In genomic region chr2:48240912-48241311, GRCh38 we compare ENCODE assay signal across 24 cellular contexts.
DNase-seq lines count a peak whose midpoint lies in the region; ATAC-seq, FAIRE-seq and TF ChIP-seq lines count a peak whose summit lies in the region.
"Had no signal": no experiment of that assay in that cellular context is flagged by ENCODE, and none has a peak within 500 bp of the region (broad histone marks: within the 10 kb centered on the region; RNA-seq: fewer than 3 reads in every experiment).

No MANE protein-coding gene starts in this region.

- H2AFZ ChIP-seq in neural progenitor cell (replicated peaks) = peak overlapping the region; percentile 49

- H3K27ac Mint-ChIP-seq in neural progenitor cell = no peak overlapping the region
- H3K27ac Mint-ChIP-seq: HFFc6 had no signal

- H3K4me1 ChIP-seq in neural progenitor cell (peaks cover 9% of the 10 kb centered on the region), kidney (ENCODE audit: control insufficient read depth in 1 of 2, insufficient read depth in 1 of 2, low read depth in 1 of 2, low read length in 2 of 2) (no peaks in the 10 kb centered on the region)
- H3K4me1 ChIP-seq: BE2C had no signal

- H3K4me3 ChIP-seq in WERI-Rb-1 (ENCODE audit: low read depth, low read length) (peak overlapping the region; percentile 57), neural progenitor cell (no peak overlapping the region), kidney (ENCODE audit: low read length in 2 of 2) (no peak overlapping the region)
- H3K4me3 ChIP-seq: K562 had no signal

- H3K9me3 Mint-ChIP-seq in neural progenitor cell = peaks cover 3% of the 10 kb centered on the region
- H3K9me3 Mint-ChIP-seq: HFFc6 had no signal

- ATAC-seq in GM18858 (IDR thresholded peaks at IDR 0.05; ENCODE audit: unreplicated experiment) = no peak
- ATAC-seq: HCT116, K562 had no signal

- peak; percentile 59 to 73 for DNase-seq in NCI-H524 (lab: John Stamatoyannopoulos, UW)
- peak; percentile 86 for DNase-seq in WERI-Rb-1
- DNase-seq in left kidney (ENCODE audit: low read depth, low spot score) = peak; percentile 14
- DNase-seq in neural progenitor cell (ENCODE audit: low spot score) = peak; percentile 11
- DNase-seq in kidney = no peak
- DNase-seq in inferior parietal cortex (ENCODE audit: extremely low spot score) = no peak
- DNase-seq in dedifferentiated amniotic fluid mesenchymal stem cell (ENCODE audit: extremely low spot score) = no peak
- DNase-seq: ACHN; BE2C; C1 segment of cervical spinal cord; CD4-positive, alpha-beta memory T cell; DMS153; DMS79; GDM1; HFFc6; IMR-90 had no signal

- H3K4me1 Mint-ChIP-seq in neural progenitor cell = peaks cover 6% of the 10 kb centered on the region

- H3K9me3 ChIP-seq in WERI-Rb-1 (ENCODE audit: severe bottlenecking) (peaks cover 5% of the 10 kb centered on the region), neural progenitor cell (ENCODE audit: low read depth) (no peaks in the 10 kb centered on the region), kidney (ENCODE audit: control insufficient read depth in 1 of 2, low read length in 2 of 2) (no peaks in the 10 kb centered on the region)
- H3K9me3 ChIP-seq: BE2C had no signal

- H3K36me3 ChIP-seq in WERI-Rb-1 (peaks cover 4% of the 10 kb centered on the region), neural progenitor cell (no peaks in the 10 kb centered on the region), kidney (ENCODE audit: control insufficient read depth in 1 of 2, insufficient read depth in 2 of 2, low read length in 2 of 2) (no peaks in the 10 kb centered on the region)
- H3K36me3 ChIP-seq: BE2C had no signal

- H3K9ac ChIP-seq in neural progenitor cell (no peak overlapping the region), kidney (ENCODE audit: low read length in 2 of 2) (no peak overlapping the region)

- no peaks in the 10 kb centered on the region for H3K27me3 ChIP-seq in WERI-Rb-1 (ENCODE audit: insufficient read depth, low read depth, severe bottlenecking)
- H3K27me3 ChIP-seq in neural progenitor cell = no peaks in the 10 kb centered on the region
- H3K27me3 ChIP-seq: BE2C had no signal

- H3K79me2 ChIP-seq in neural progenitor cell (ENCODE audit: low read depth) = no peaks in the 10 kb centered on the region

- intact Hi-C loops in kidney (cut with DNase I) = no loop called here

- H3K4me2 ChIP-seq in neural progenitor cell = no peak overlapping the region

- H3F3A ChIP-seq in neural progenitor cell (ENCODE audit: low read depth) = no peaks in the 10 kb centered on the region

- H3K27ac ChIP-seq in WERI-Rb-1 (peak overlapping the region; percentile 86), neural progenitor cell (no peak overlapping the region), kidney (ENCODE audit: low read depth in 2 of 2, low read length in 2 of 2) (no peak overlapping the region)

- no peak for FAIRE-seq in kidney (lab: Jason Lieb, UNC)
- FAIRE-seq: A204.1, GM12892, GM18507, H54, HTR-8/SVneo, K562 had no signal

- TF ChIP-seq CTCF in WERI-Rb-1 (IDR thresholded peaks at IDR 0.05; ENCODE audit: low read depth, low read length) = no peak
- TF ChIP-seq CTCF in neural progenitor cell (IDR thresholded peaks at IDR 0.05) = no peak
- TF ChIP-seq CTCF in kidney (IDR thresholded peaks at IDR 0.05; ENCODE audit: borderline replicate concordance, extremely low read depth, insufficient read depth) = no peak

- no peaks in the 10 kb centered on the region for H3K36me3 Mint-ChIP-seq in neural progenitor cell

- H3K4me3 Mint-ChIP-seq in neural progenitor cell = no peak overlapping the region
- H3K4me3 Mint-ChIP-seq: CD4-positive, alpha-beta memory T cell; HFFc6 had no signal

- H3K27me3 Mint-ChIP-seq in neural progenitor cell (ENCODE audit: insufficient read depth, low read depth) = peaks cover 3% of the 10 kb centered on the region
- H3K27me3 Mint-ChIP-seq: CD4-positive, alpha-beta memory T cell had no signal

- H4K20me1 ChIP-seq in neural progenitor cell (ENCODE audit: low read depth) = no peaks in the 10 kb centered on the region

Comparison
In these comparisons a context has a peak if more than half of its experiments do, and no peak if none do; other contexts are left out.
1. DNase-seq: peak in NCI-H524 (2 of 2), WERI-Rb-1 (single experiment), left kidney (single experiment) and neural progenitor cell (single experiment); none in kidney (single experiment), inferior parietal cortex (single experiment) and dedifferentiated amniotic fluid mesenchymal stem cell (single experiment).